ENCODE assay signal across 29 cellular contexts in the genomic region with DNA sequence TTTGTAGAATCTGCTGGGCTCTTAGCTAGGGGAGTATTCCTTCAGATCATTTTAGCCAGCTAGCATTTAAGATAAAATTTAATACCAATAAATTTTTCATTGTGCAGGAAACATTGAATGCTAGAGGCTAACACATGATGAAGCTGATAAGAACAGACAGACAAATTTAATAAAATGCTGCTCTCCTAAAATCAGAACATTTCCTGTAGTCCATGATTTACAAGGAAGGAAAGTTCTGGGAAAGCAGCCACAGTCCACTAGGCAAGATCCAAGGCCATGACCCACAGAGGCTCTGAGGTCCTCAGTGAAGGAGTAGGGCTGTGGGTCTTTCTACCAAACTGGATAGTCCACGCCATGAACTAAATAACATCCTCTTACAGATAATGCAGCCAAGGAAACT.
"Had no signal": no experiment of that assay in that cellular context is flagged by ENCODE, and none has a peak within 500 bp of the region (broad histone marks: within the 10 kb centered on the region; RNA-seq: fewer than 3 reads in every experiment).

No MANE protein-coding gene starts in this region.

- H3K4me1 ChIP-seq: gastroesophageal sphincter, pancreas, prostate gland, testis, transverse colon had no signal

- H3K36me3 ChIP-seq: cardiac muscle cell, gastroesophageal sphincter, pancreas, prostate gland, transverse colon had no signal

- H3K4me3 ChIP-seq: cardiac muscle cell, coronary artery, dorsolateral prefrontal cortex, gastroesophageal sphincter, pancreas, prostate gland, SK-N-MC, testis, transverse colon had no signal

- H3K27me3 ChIP-seq: cardiac muscle cell, gastroesophageal sphincter, pancreas, testis, transverse colon had no signal

- ATAC-seq: activated CD8-positive, alpha-beta T cell treated with anti-CD3 and anti-CD28 coated beads for 36 hours; activated T-cell treated with anti-CD3 and anti-CD28 coated beads, Interleukin-2, amount 50 U/mL, for 4 hours; activated T-helper 17 cell treated with anti-CD3 and anti-CD28 coated beads, Interleukin-2, amount 50 U/mL, for 72 hours; gastroesophageal sphincter; left lobe of liver; stimulated activated naive CD8-positive, alpha-beta T cell treated with anti-CD3 and anti-CD28 coated beads, Interleukin-15, Interleukin-2, amounts not matched to agents 100 U/mL and 50 U/mL, for 24 hours; T-helper 17 cell had no signal

- DNase-seq: activated CD4-positive, alpha-beta T cell treated with anti-CD3 and anti-CD28 coated beads, Interleukin-2, amount 10 ng/mL, durations not matched to agents 7 days and 5 days; activated CD4-positive, CD25-positive, alpha-beta regulatory T cell treated with anti-CD3 and anti-CD28 coated beads, Interleukin-2, amount 50 U/mL, for 72 hours; activated CD8-positive, alpha-beta T cell treated with anti-CD3 and anti-CD28 coated beads for 36 hours; activated gamma-delta T cell treated with Interleukin-2 at 50 U/mL for 16 hours; activated naive CD4-positive, alpha-beta T cell treated with anti-CD3 and anti-CD28 coated beads, Interleukin-2, amount 50 U/mL, for 16 hours; activated T-cell treated with anti-CD3 and anti-CD28 coated beads, Interleukin-2, amount 50 U/mL, for 4 hours; dorsolateral prefrontal cortex; effector memory CD4-positive, alpha-beta T cell; head of caudate nucleus; hypothalamus; immature natural killer cell; kidney; mammary epithelial cell; naive B cell; pancreas; stimulated activated CD4-positive, alpha-beta T cell treated with anti-CD3 and anti-CD28 coated beads, Interleukin-12 subunit alpha, Interleukin-12 subunit beta, amount 100 ng/mL, for 4 hours; stimulated activated CD4-positive, alpha-beta T cell treated with anti-CD3 and anti-CD28 coated beads, Interleukin-4, amount 100 ng/mL, for 1 hour; stimulated activated naive CD8-positive, alpha-beta T cell treated with anti-CD3 and anti-CD28 coated beads, Interleukin-15, Interleukin-2, amounts not matched to agents 100 U/mL and 50 U/mL, for 24 hours; T-helper 17 cell; T1000; testis; transverse colon had no signal

- H3K9me3 ChIP-seq: gastroesophageal sphincter, pancreas, prostate gland, testis, transverse colon had no signal

- H3K27ac ChIP-seq: cardiac muscle cell, coronary artery, dorsolateral prefrontal cortex, gastroesophageal sphincter, pancreas, prostate gland, SK-N-MC, testis, transverse colon had no signal
